In genomic region chr19:44845286-44845611, GRCh38 we compare ENCODE assay signal across 8 cellular contexts. TPM values are rescaled to one million over a fixed set of nuclear protein-coding genes. Genes with fewer than 3 reads are reported as not detected.
DNase-seq lines count a peak whose midpoint lies in the region; ATAC-seq and TF ChIP-seq lines count a peak whose summit lies in the region.

No MANE protein-coding gene starts in this region.

- H3K4me3 Mint-ChIP-seq in T-cell (peak overlapping the region; percentile 79 to 87 (median 81)), progenitor cell of endocrine pancreas (ENCODE audit: low read depth) (peak overlapping the region; percentile 98)

- ATAC-seq in DND-41 (ENCODE audit: insufficient read depth, low read depth), result no peak
- ATAC-seq in T-cell (replicated peaks in 1 of 4), result peak in 1 of 4 experiments; percentile 1

- peaks cover 26% of the 10 kb centered on the region for H3K4me1 ChIP-seq in DND-41 (ENCODE audit: insufficient read depth, low read length)

- DNase-seq in DND-41, result no peak
- no peak for DNase-seq in T-cell
- no peak for DNase-seq in fibroblast of pulmonary artery (ENCODE audit: low read depth)
- no peak for DNase-seq in progenitor cell of endocrine pancreas (ENCODE audit: low spot score, unreplicated experiment)
- no peak for DNase-seq in DMS 273 (lab: John Stamatoyannopoulos, UW; ENCODE audit: unreplicated experiment)
- no peak for DNase-seq in NCI-H1105 treated with DMSO at 0.1 percent for 48 hours (lab: John Stamatoyannopoulos, UW)
- no peak for DNase-seq in NCI-H2227 treated with DMSO at 0.1 percent for 48 hours (lab: John Stamatoyannopoulos, UW)
- no peak for DNase-seq in NCI-H1092 treated with DMSO at 0.1 percent for 48 hours (lab: John Stamatoyannopoulos, UW)

- H3K36me3 Mint-ChIP-seq in T-cell, result no peaks in the 10 kb centered on the region
- no peaks in the 10 kb centered on the region for H3K36me3 Mint-ChIP-seq in progenitor cell of endocrine pancreas (ENCODE audit: insufficient read depth)

- no peak overlapping the region for H3K27ac ChIP-seq in DND-41 (ENCODE audit: low read length)

- no peaks in the 10 kb centered on the region for H3K79me2 ChIP-seq in DND-41 (ENCODE audit: insufficient read depth, low read length)

- peaks cover 34 to 43% (median 36%) of the 10 kb centered on the region in 3 donors for H3K4me1 Mint-ChIP-seq in T-cell
- peaks cover 24% of the 10 kb centered on the region for H3K4me1 Mint-ChIP-seq in progenitor cell of endocrine pancreas (ENCODE audit: low read depth)

- no peak overlapping the region for H3K9ac ChIP-seq in DND-41 (ENCODE audit: low read depth, low read length)

- peaks cover 11 to 14% of the 10 kb centered on the region in 2 donors for H3K27me3 Mint-ChIP-seq in T-cell
- no peaks in the 10 kb centered on the region for H3K27me3 Mint-ChIP-seq in progenitor cell of endocrine pancreas

- H3K27me3 ChIP-seq in DND-41 (ENCODE audit: insufficient read depth, low read length, poor library complexity), result no peaks in the 10 kb centered on the region

- H4K20me1 ChIP-seq in DND-41 (ENCODE audit: insufficient read depth, low read length), result no peaks in the 10 kb centered on the region; the same call in 1 of the 2 replicates

- no peaks in the 10 kb centered on the region for H3K9me3 ChIP-seq in DND-41 (ENCODE audit: insufficient read depth, low read length, severe bottlenecking)

- H3K4me2 ChIP-seq in DND-41 (ENCODE audit: insufficient read depth, low read length), result peak overlapping the region; percentile 75

- POLR2A ChIA-PET in T-cell (lab: Charles Lee), result no interaction called here

- peak overlapping the region in 1 of 2 experiments; percentile 57; a peak in 1 of 4 replicates for H3K4me3 ChIP-seq in DND-41 (ENCODE audit: low read depth in 1 of 2, low read length in 2 of 2)
- peak overlapping the region; percentile 61 for H3K4me3 ChIP-seq in fibroblast of pulmonary artery (replicated peaks; ENCODE audit: low read depth, low read length)

- H2AFZ ChIP-seq in DND-41 (ENCODE audit: low read depth, low read length), result peak overlapping the region; percentile 76

- CTCF ChIA-PET in T-cell (lab: Charles Lee), result interaction anchor here in 1 of 2 donors (0.9 to 1.0 kb wide), 3 partner anchors 75 to 214 kb away, joined by 3 to 4 read pairs (median 3); no protein-coding TSS in a partner anchor

- no peaks in the 10 kb centered on the region for H3K36me3 ChIP-seq in DND-41 (ENCODE audit: insufficient read depth, low read length)

- no peak for TF ChIP-seq CTCF in DND-41 (IDR thresholded peaks at IDR 0.05; ENCODE audit: borderline replicate concordance, extremely low read depth, low read length, poor library complexity, severe bottlenecking)
- no peak for TF ChIP-seq CTCF in fibroblast of pulmonary artery (IDR thresholded peaks at IDR 0.05; ENCODE audit: low read length, missing control alignments)
- no peak for TF ChIP-seq CTCF in progenitor cell of endocrine pancreas (IDR thresholded peaks at IDR 0.05; ENCODE audit: unreplicated experiment)

- no peaks in the 10 kb centered on the region for H3K9me3 Mint-ChIP-seq in T-cell
- H3K9me3 Mint-ChIP-seq in progenitor cell of endocrine pancreas (ENCODE audit: low read depth), result no peaks in the 10 kb centered on the region

- H3K27ac Mint-ChIP-seq in T-cell (no peak overlapping the region), progenitor cell of endocrine pancreas (peak overlapping the region; percentile 96)

RNA-seq across cellular contexts. Expression of gene NECTIN2, which starts 0.8 kb away (rescaled TPM):
- total RNA-seq in T-cell (1 to 10 TPM in 4 of 5 donors, under 1 TPM in 1; 0.30 to 1.8 (median 1.4) TPM), progenitor cell of endocrine pancreas (201 and 203 TPM in 2 replicates)

RNA-seq across cellular contexts. Expression of gene BCAM, which starts 36.3 kb away (rescaled TPM):
- 1 to 10 TPM in 1 of 5 donors, under 1 TPM in 3, not detected in 1; 0.39 to 1.0 (median 0.87) TPM for total RNA-seq in T-cell
- 197 and 211 TPM in 2 replicates for total RNA-seq in progenitor cell of endocrine pancreas

RNA-seq across cellular contexts. Expression of gene TOMM40, which starts 45.8 kb away (rescaled TPM):
- total RNA-seq in T-cell, result 10 to 100 TPM; 32.1 to 47.5 (median 41.5) TPM
- 63.0 and 67.1 TPM in 2 replicates for total RNA-seq in progenitor cell of endocrine pancreas

Comparison
In these comparisons a context has a peak if more than half of its experiments do, and no peak if none do; other contexts are left out.
1. RNA of gene NECTIN2, which starts 0.8 kb away (total RNA-seq): 201 to 203 TPM in progenitor cell of endocrine pancreas; 0.30 to 1.8 TPM in T-cell; every median in the first group is over 10 times any median in the second.
2. RNA of gene BCAM, which starts 36.3 kb away (total RNA-seq): 197 to 211 TPM in progenitor cell of endocrine pancreas; 0.39 to 1.0 TPM in T-cell; every median in the first group is over 10 times any median in the second.